Comparison of ENCODE assay signal across 10 cellular contexts in the genomic region with DNA sequence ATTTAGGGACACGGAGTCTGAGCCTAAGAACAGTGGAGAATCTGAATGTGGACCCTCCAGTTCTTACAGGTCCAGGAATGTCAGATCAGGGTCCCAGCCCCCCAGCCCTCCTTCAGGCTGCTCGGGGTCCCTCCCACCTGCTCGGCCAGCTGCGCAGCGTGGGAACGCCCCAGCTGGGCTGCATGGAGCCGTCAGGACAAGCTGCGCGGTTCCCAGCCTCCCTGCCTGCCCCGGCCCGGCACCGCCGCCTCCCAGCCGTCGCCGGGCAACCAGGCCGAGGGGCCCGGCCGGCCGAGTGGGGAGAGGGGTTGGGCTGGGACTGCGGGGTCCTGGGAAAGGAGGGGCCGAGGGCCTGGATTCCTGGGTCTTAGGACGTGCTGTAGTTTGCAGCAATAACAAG. TPM values are rescaled to one million over a fixed set of nuclear protein-coding genes. Genes with fewer than 3 reads are reported as not detected.
DNase-seq lines count a peak whose midpoint lies in the region; ATAC-seq, FAIRE-seq and TF ChIP-seq lines count a peak whose summit lies in the region.
"Had no signal": no experiment of that assay in that cellular context is flagged by ENCODE, and none has a peak within 500 bp of the region (broad histone marks: within the 10 kb centered on the region; RNA-seq: fewer than 3 reads in every experiment).

No MANE protein-coding gene starts in this region.

- H4K20me1 ChIP-seq in GM12878 (ENCODE audit: control insufficient read depth, insufficient read depth): no peaks in the 10 kb centered on the region

- peaks cover 15% of the 10 kb centered on the region for H3K4me1 ChIP-seq in CD4-positive, alpha-beta memory T cell (ENCODE audit: insufficient read depth, low read length)
- H3K4me1 ChIP-seq in HUES48 (ENCODE audit: control insufficient read depth, insufficient read depth, low read length) (peaks cover 4% of the 10 kb centered on the region; the same call in 1 of the 2 replicates), GM12878 (ENCODE audit: control insufficient read depth, insufficient read depth, low read length) (peaks cover 3% of the 10 kb centered on the region; the same call in 1 of the 2 replicates), mucosa of descending colon (ENCODE audit: low read depth) (no peaks in the 10 kb centered on the region)

- H3K79me2 ChIP-seq in GM12878 (ENCODE audit: control insufficient read depth, insufficient read depth, low read length): no peaks in the 10 kb centered on the region

- no peak for DNase-seq in CD4-positive, alpha-beta memory T cell
- DNase-seq in GM12878 (ENCODE audit: low read depth, low spot score) (no peak), mucosa of descending colon (no peak), hippocampal formation (lab: John Stamatoyannopoulos, UW) (no peak), nucleus accumbens (lab: John Stamatoyannopoulos, UW) (no peak), DMS79 treated with DMSO at 0.1 percent for 48 hours (lab: John Stamatoyannopoulos, UW) (no peak), LoVo (ENCODE audit: low spot score) (no peak)
- DNase-seq: activated CD4-positive, alpha-beta T cell treated with anti-CD3 and anti-CD28 coated beads, Interleukin-2, amount 50 U/mL, for 4 hours had no signal

- no peaks in the 10 kb centered on the region for H3K9me3 ChIP-seq in CD4-positive, alpha-beta memory T cell (ENCODE audit: control insufficient read depth in 1 of 2, low read length in 2 of 2)
- H3K9me3 ChIP-seq in HUES48 (ENCODE audit: control insufficient read depth, insufficient read depth, low read length) (no peaks in the 10 kb centered on the region), GM12878 (replicated peaks; ENCODE audit: control insufficient read depth, insufficient read depth, low read length) (no peaks in the 10 kb centered on the region), mucosa of descending colon (no peaks in the 10 kb centered on the region)

- H3K36me3 ChIP-seq in CD4-positive, alpha-beta memory T cell (ENCODE audit: insufficient read depth, low read length): no peaks in the 10 kb centered on the region
- H3K36me3 ChIP-seq in HUES48 (ENCODE audit: control insufficient read depth, insufficient read depth, low read length) (no peaks in the 10 kb centered on the region), GM12878 (ENCODE audit: control insufficient read depth in 2 of 2, insufficient read depth in 2 of 2, low read length in 1 of 2) (no peaks in the 10 kb centered on the region), mucosa of descending colon (ENCODE audit: low read depth) (no peaks in the 10 kb centered on the region)

- no peak overlapping the region for H3K4me3 ChIP-seq in CD4-positive, alpha-beta memory T cell (ENCODE audit: low read length in 2 of 2)
- H3K4me3 ChIP-seq in HUES48 (ENCODE audit: low read depth, low read length) (peak overlapping the region; percentile 77), GM12878 (no peak overlapping the region), mucosa of descending colon (no peak overlapping the region)

- POLR2A ChIA-PET in CD4-positive, alpha-beta memory T cell (lab: Charles Lee; ENCODE audit: partially characterized antibody): no interaction called here
- POLR2A ChIA-PET in GM12878 (lab: Charles Lee): no interaction called here

- peak overlapping the region; percentile 90; the same call in 1 of the 2 replicates for H3K4me2 ChIP-seq in GM12878 (ENCODE audit: control insufficient read depth, insufficient read depth)

- no peak for TF ChIP-seq CTCF in GM12878 (IDR thresholded peaks at IDR 0.05 in 2 of 3, conservative IDR thresholded peaks at IDR 0.05 in 1 of 3; ENCODE audit: control insufficient read depth in 2 of 3, extremely low read depth in 1 of 3, insufficient read depth in 1 of 3, low read depth in 3 of 3, low read length in 3 of 3)
- TF ChIP-seq CTCF in mucosa of descending colon (IDR thresholded peaks at IDR 0.05): no peak

- no peaks in the 10 kb centered on the region for H3K9me3 Mint-ChIP-seq in CD4-positive, alpha-beta memory T cell

- H2AFZ ChIP-seq in GM12878 (ENCODE audit: control insufficient read depth, low read depth, low read length): no peak overlapping the region

- H3K4me1 Mint-ChIP-seq in CD4-positive, alpha-beta memory T cell: peaks cover 0 to 13% (median 5%) of the 10 kb centered on the region in 4 donors

- intact Hi-C loops in CD4-positive, alpha-beta memory T cell (cut with micrococcal nuclease): no loop called here
- intact Hi-C loops in GM12878 (cut with micrococcal nuclease; ENCODE audit: unreplicated experiment) (no loop called here), mucosa of descending colon (cut with DNase I, micrococcal nuclease) (no loop called here)

- H3K27me3 Mint-ChIP-seq in CD4-positive, alpha-beta memory T cell: peaks cover 27 to 45% of the 10 kb centered on the region in 2 donors

- H3K9ac ChIP-seq in HUES48 (ENCODE audit: low read depth, low read length) (no peak overlapping the region), GM12878 (ENCODE audit: control insufficient read depth, insufficient read depth, low read length) (no peak overlapping the region; the same call in 1 of the 2 replicates)

- TF ChIP-seq RAD21 in GM12878 (IDR thresholded peaks at IDR 0.05; ENCODE audit: insufficient read depth, low read depth, low read length): no peak

- no TSS peak for BruUV-seq in GM12878 (replicated peaks; lab: Mats Ljungman, UMichigan)

- ATAC-seq in GM12878 (no peak), mucosa of descending colon (peak; percentile 13)

- no peak for FAIRE-seq in GM12878 (lab: Jason Lieb, UNC)

- RAD21 ChIA-PET in GM12878 (lab: Charles Lee; ENCODE audit: unreplicated experiment): no interaction called here

- peak overlapping the region in 6 of 8 donors; percentile 13 to 72 (median 38) for H3K4me3 Mint-ChIP-seq in CD4-positive, alpha-beta memory T cell

- no peak overlapping the region for H3K27ac Mint-ChIP-seq in CD4-positive, alpha-beta memory T cell

- TF ChIP-seq POLR2A in GM12878 (IDR thresholded peaks at IDR 0.05; ENCODE audit: low read depth, low read length): no peak

- CTCF ChIA-PET in CD4-positive, alpha-beta memory T cell (lab: Charles Lee; ENCODE audit: partially characterized antibody): no interaction called here
- CTCF ChIA-PET in GM12878 (lab: Yijun Ruan, JAX): no interaction called here

- H3K36me3 Mint-ChIP-seq in CD4-positive, alpha-beta memory T cell: no peaks in the 10 kb centered on the region

- H3K27me3 ChIP-seq in CD4-positive, alpha-beta memory T cell (ENCODE audit: insufficient read depth, low read length): peaks cover 11% of the 10 kb centered on the region
- H3K27me3 ChIP-seq in HUES48 (ENCODE audit: control insufficient read depth, insufficient read depth, low read length) (peaks cover 66% of the 10 kb centered on the region), GM12878 (replicated peaks in 1 of 2; ENCODE audit: control insufficient read depth in 2 of 2, insufficient read depth in 2 of 2, low read length in 1 of 2) (peaks cover 14% of the 10 kb centered on the region in 2 experiments; a peak in 3 of 4 replicates)

- TF ChIP-seq EP300 in GM12878 (IDR thresholded peaks at IDR 0.05; ENCODE audit: borderline replicate concordance in 1 of 2, control insufficient read depth in 1 of 2, low read depth in 2 of 2, low read length in 2 of 2): no peak

- in situ Hi-C loops in GM12878 (cut with MboI): no loop called here

- no peak overlapping the region for H3K27ac ChIP-seq in CD4-positive, alpha-beta memory T cell (ENCODE audit: low read depth, low read length)
- H3K27ac ChIP-seq in HUES48 (ENCODE audit: low read depth, low read length) (no peak overlapping the region), GM12878 (ENCODE audit: control insufficient read depth, insufficient read depth) (no peak overlapping the region)

- 9% methylated on average over 18 of the region's 23 CpGs for WGBS in GM12878 (ENCODE audit: insufficient coverage, insufficient replicate concordance, low lambda C conversion rate, missing lambda C conversion rate)

- SMC1A ChIA-PET in GM12878 (lab: Charles Lee; ENCODE audit: uncharacterized antibody, unreplicated experiment): no interaction called here

RNA-seq across cellular contexts. Expression of a gene that starts 0.7 kb away (rescaled TPM):
- total RNA-seq in CD4-positive, alpha-beta memory T cell: not detected
- polyA plus RNA-seq in CD4-positive, alpha-beta memory T cell: under 1 TPM in 1 of 2 donors, not detected in 1; 0.08 TPM
- 0.39 and 0.69 TPM in 2 replicates for total RNA-seq in GM12878 (2013; cell fraction: nucleolus; rRNA removed)
- not detected in 2 replicates for total RNA-seq in GM12878 (2014; rRNA removed)
- total RNA-seq in GM12878 (2014; rRNA removed; fragmentation: Illumina TruSeq; extraction: Trizol): not detected in 2 replicates
- total RNA-seq in GM12878 (2021): not detected in 2 replicates
- polyA plus RNA-seq in GM12878 (2011; ENCODE audit: low read depth): not detected
- polyA plus RNA-seq in GM12878 (2011; rRNA removed): 0.03 TPM in 1 of 2 replicates, not detected in the other
- polyA plus RNA-seq in GM12878 (2011; cell fraction: cytosol; rRNA removed): 0.05 and 0.10 TPM in 2 replicates
- 0.12 and 0.24 TPM in 2 replicates for polyA plus RNA-seq in GM12878 (2011; cell fraction: nucleus; rRNA removed)
- polyA plus RNA-seq in GM12878 (2012): 0.07 and 0.18 TPM in 2 replicates
- 0.08 TPM in 1 of 2 replicates, not detected in the other for polyA plus RNA-seq in GM12878 (2014; fragmentation: Illumina TruSeq; extraction: Trizol)
- not detected for polyA plus RNA-seq in GM12878 (2014; fragmentation: Nextera tagmentation; extraction: Ambion mirVana)
- 0.06 TPM in 1 of 2 replicates, not detected in the other for polyA plus RNA-seq in GM12878 (2014; rRNA removed)
- polyA plus RNA-seq in GM12878 (2016; fragmentation: Nextera tagmentation; extraction: Ambion mirVana): not detected
- polyA minus RNA-seq in GM12878 (2011; rRNA and poly(A)+ RNA removed): 0.10 TPM in 1 of 2 replicates, not detected in the other
- not detected in 2 replicates for polyA minus RNA-seq in GM12878 (2011; cell fraction: cytosol; rRNA and poly(A)+ RNA removed)
- 0.12 TPM in 1 of 2 replicates, not detected in the other for polyA minus RNA-seq in GM12878 (2011; cell fraction: nucleus; rRNA and poly(A)+ RNA removed)
- total RNA-seq in mucosa of descending colon: under 1 TPM in 1 of 3 donors, not detected in 2; 0.09 TPM
- total RNA-seq: glomerular endothelial cell had no signal

RNA-seq across cellular contexts. Expression of a gene that starts 3.7 kb away (rescaled TPM):
- total RNA-seq in CD4-positive, alpha-beta memory T cell: not detected
- polyA plus RNA-seq in CD4-positive, alpha-beta memory T cell: not detected
- not detected in 2 replicates for total RNA-seq in GM12878 (2013; cell fraction: nucleolus; rRNA removed)
- not detected in 2 replicates for total RNA-seq in GM12878 (2014; rRNA removed)
- not detected in 2 replicates for total RNA-seq in GM12878 (2014; rRNA removed; fragmentation: Illumina TruSeq; extraction: Trizol)
- total RNA-seq in GM12878 (2021): not detected in 2 replicates
- polyA plus RNA-seq in GM12878 (2011; ENCODE audit: low read depth): not detected
- polyA plus RNA-seq in GM12878 (2011; rRNA removed): not detected in 2 replicates
- polyA plus RNA-seq in GM12878 (2011; cell fraction: cytosol; rRNA removed): not detected in 2 replicates
- polyA plus RNA-seq in GM12878 (2011; cell fraction: nucleus; rRNA removed): 0.09 TPM in 1 of 2 replicates, not detected in the other
- not detected in 2 replicates for polyA plus RNA-seq in GM12878 (2012)
- polyA plus RNA-seq in GM12878 (2014; fragmentation: Illumina TruSeq; extraction: Trizol): not detected in 2 replicates
- polyA plus RNA-seq in GM12878 (2014; fragmentation: Nextera tagmentation; extraction: Ambion mirVana): not detected
- not detected in 2 replicates for polyA plus RNA-seq in GM12878 (2014; rRNA removed)
- not detected for polyA plus RNA-seq in GM12878 (2016; fragmentation: Nextera tagmentation; extraction: Ambion mirVana)
- not detected in 2 replicates for polyA minus RNA-seq in GM12878 (2011; rRNA and poly(A)+ RNA removed)
- polyA minus RNA-seq in GM12878 (2011; cell fraction: cytosol; rRNA and poly(A)+ RNA removed): not detected in 2 replicates
- not detected in 2 replicates for polyA minus RNA-seq in GM12878 (2011; cell fraction: nucleus; rRNA and poly(A)+ RNA removed)
- under 1 TPM in 1 of 3 donors, not detected in 2; 0.09 TPM for total RNA-seq in mucosa of descending colon
- total RNA-seq: glomerular endothelial cell had no signal

RNA-seq across cellular contexts. Expression of a gene that starts 12.4 kb away (rescaled TPM):
- total RNA-seq in CD4-positive, alpha-beta memory T cell: not detected
- polyA plus RNA-seq in CD4-positive, alpha-beta memory T cell: under 1 TPM in 1 of 2 donors, not detected in 1; 0.70 TPM
- 0.23 and 0.47 TPM in 2 replicates for total RNA-seq in GM12878 (2013; cell fraction: nucleolus; rRNA removed)
- total RNA-seq in GM12878 (2014; rRNA removed): 1.0 and 1.9 TPM in 2 replicates
- 0.45 TPM in 1 of 2 replicates, not detected in the other for total RNA-seq in GM12878 (2014; rRNA removed; fragmentation: Illumina TruSeq; extraction: Trizol)
- total RNA-seq in GM12878 (2021): 0.51 and 1.5 TPM in 2 replicates
- 1.2 TPM for polyA plus RNA-seq in GM12878 (2011; ENCODE audit: low read depth)
- 1.3 and 2.2 TPM in 2 replicates for polyA plus RNA-seq in GM12878 (2011; rRNA removed)
- polyA plus RNA-seq in GM12878 (2011; cell fraction: cytosol; rRNA removed): 1.5 and 1.8 TPM in 2 replicates
- polyA plus RNA-seq in GM12878 (2011; cell fraction: nucleus; rRNA removed): 5.1 and 5.7 TPM in 2 replicates
- 1.5 and 1.7 TPM in 2 replicates for polyA plus RNA-seq in GM12878 (2012)
- polyA plus RNA-seq in GM12878 (2014; fragmentation: Illumina TruSeq; extraction: Trizol): 0.91 TPM in 1 of 2 replicates, not detected in the other
- under 1 TPM in 1 of 2 experiments, not detected in 1; 0.07 TPM for polyA plus RNA-seq in GM12878 (2014; fragmentation: Nextera tagmentation; extraction: Ambion mirVana)
- polyA plus RNA-seq in GM12878 (2014; rRNA removed): 0.62 and 0.83 TPM in 2 replicates
- polyA plus RNA-seq in GM12878 (2016; fragmentation: Nextera tagmentation; extraction: Ambion mirVana): 1 to 10 TPM; 1.2 to 1.8 TPM
- 1.3 and 6.9 TPM in 2 replicates for polyA minus RNA-seq in GM12878 (2011; rRNA and poly(A)+ RNA removed)
- polyA minus RNA-seq in GM12878 (2011; cell fraction: cytosol; rRNA and poly(A)+ RNA removed): 1.3 and 1.5 TPM in 2 replicates
- polyA minus RNA-seq in GM12878 (2011; cell fraction: nucleus; rRNA and poly(A)+ RNA removed): 1.7 and 1.9 TPM in 2 replicates
- 10 to 100 TPM in 1 of 3 donors, 1 to 10 TPM in 2; 1.6 to 13.2 (median 1.9) TPM for total RNA-seq in mucosa of descending colon

RNA-seq across cellular contexts. Expression of a gene that starts 43.4 kb away (rescaled TPM):
- total RNA-seq in CD4-positive, alpha-beta memory T cell: not detected
- polyA plus RNA-seq in CD4-positive, alpha-beta memory T cell: not detected
- not detected in 2 replicates for total RNA-seq in GM12878 (2013; cell fraction: nucleolus; rRNA removed)
- not detected in 2 replicates for total RNA-seq in GM12878 (2014; rRNA removed)
- total RNA-seq in GM12878 (2014; rRNA removed; fragmentation: Illumina TruSeq; extraction: Trizol): not detected in 2 replicates
- total RNA-seq in GM12878 (2021): not detected in 2 replicates
- polyA plus RNA-seq in GM12878 (2011; ENCODE audit: low read depth): not detected
- 0.07 TPM in 1 of 2 replicates, not detected in the other for polyA plus RNA-seq in GM12878 (2011; rRNA removed)
- polyA plus RNA-seq in GM12878 (2011; cell fraction: cytosol; rRNA removed): 0.16 and 0.18 TPM in 2 replicates
- 0.55 and 1.3 TPM in 2 replicates for polyA plus RNA-seq in GM12878 (2011; cell fraction: nucleus; rRNA removed)
- not detected in 2 replicates for polyA plus RNA-seq in GM12878 (2012)
- not detected in 2 replicates for polyA plus RNA-seq in GM12878 (2014; fragmentation: Illumina TruSeq; extraction: Trizol)
- polyA plus RNA-seq in GM12878 (2014; fragmentation: Nextera tagmentation; extraction: Ambion mirVana): not detected
- not detected in 2 replicates for polyA plus RNA-seq in GM12878 (2014; rRNA removed)
- polyA plus RNA-seq in GM12878 (2016; fragmentation: Nextera tagmentation; extraction: Ambion mirVana): not detected
- not detected in 2 replicates for polyA minus RNA-seq in GM12878 (2011; rRNA and poly(A)+ RNA removed)
- not detected in 2 replicates for polyA minus RNA-seq in GM12878 (2011; cell fraction: cytosol; rRNA and poly(A)+ RNA removed)
- not detected in 2 replicates for polyA minus RNA-seq in GM12878 (2011; cell fraction: nucleus; rRNA and poly(A)+ RNA removed)
- total RNA-seq in mucosa of descending colon: not detected
- total RNA-seq: glomerular endothelial cell had no signal

RNA-seq across cellular contexts. Expression of a gene that starts 44.3 kb away (rescaled TPM):
- 10 to 100 TPM; 36.6 to 50.0 TPM for total RNA-seq in CD4-positive, alpha-beta memory T cell
- 1 to 10 TPM; 1.3 to 7.1 TPM for polyA plus RNA-seq in CD4-positive, alpha-beta memory T cell
- total RNA-seq in GM12878 (2013; cell fraction: nucleolus; rRNA removed): 84.8 and 94.2 TPM in 2 replicates
- total RNA-seq in GM12878 (2014; rRNA removed): 32.0 and 36.3 TPM in 2 replicates
- total RNA-seq in GM12878 (2014; rRNA removed; fragmentation: Illumina TruSeq; extraction: Trizol): 13.4 and 13.8 TPM in 2 replicates
- total RNA-seq in GM12878 (2021): 30.3 and 36.9 TPM in 2 replicates
- 30.6 TPM for polyA plus RNA-seq in GM12878 (2011; ENCODE audit: low read depth)
- 5.9 and 12.3 TPM in 2 replicates for polyA plus RNA-seq in GM12878 (2011; rRNA removed)
- polyA plus RNA-seq in GM12878 (2011; cell fraction: cytosol; rRNA removed): 19.8 and 22.3 TPM in 2 replicates
- 130 and 132 TPM in 2 replicates for polyA plus RNA-seq in GM12878 (2011; cell fraction: nucleus; rRNA removed)
- polyA plus RNA-seq in GM12878 (2012): 28.7 and 39.4 TPM in 2 replicates
- 18.0 and 25.1 TPM in 2 replicates for polyA plus RNA-seq in GM12878 (2014; fragmentation: Illumina TruSeq; extraction: Trizol)
- polyA plus RNA-seq in GM12878 (2014; fragmentation: Nextera tagmentation; extraction: Ambion mirVana): 1 to 10 TPM; 3.0 to 3.8 TPM
- polyA plus RNA-seq in GM12878 (2014; rRNA removed): 46.7 and 53.3 TPM in 2 replicates
- polyA plus RNA-seq in GM12878 (2016; fragmentation: Nextera tagmentation; extraction: Ambion mirVana): 10 to 100 TPM; 16.6 to 19.5 TPM
- polyA minus RNA-seq in GM12878 (2011; rRNA and poly(A)+ RNA removed): 15.9 and 34.7 TPM in 2 replicates
- polyA minus RNA-seq in GM12878 (2011; cell fraction: cytosol; rRNA and poly(A)+ RNA removed): 9.9 and 10.3 TPM in 2 replicates
- 56.5 and 78.1 TPM in 2 replicates for polyA minus RNA-seq in GM12878 (2011; cell fraction: nucleus; rRNA and poly(A)+ RNA removed)
- 10 to 100 TPM in 2 of 3 donors, 1 to 10 TPM in 1; 8.7 to 16.6 (median 12.3) TPM for total RNA-seq in mucosa of descending colon
